Comparison of ENCODE assay signal across 8 cellular contexts in the genomic region with DNA sequence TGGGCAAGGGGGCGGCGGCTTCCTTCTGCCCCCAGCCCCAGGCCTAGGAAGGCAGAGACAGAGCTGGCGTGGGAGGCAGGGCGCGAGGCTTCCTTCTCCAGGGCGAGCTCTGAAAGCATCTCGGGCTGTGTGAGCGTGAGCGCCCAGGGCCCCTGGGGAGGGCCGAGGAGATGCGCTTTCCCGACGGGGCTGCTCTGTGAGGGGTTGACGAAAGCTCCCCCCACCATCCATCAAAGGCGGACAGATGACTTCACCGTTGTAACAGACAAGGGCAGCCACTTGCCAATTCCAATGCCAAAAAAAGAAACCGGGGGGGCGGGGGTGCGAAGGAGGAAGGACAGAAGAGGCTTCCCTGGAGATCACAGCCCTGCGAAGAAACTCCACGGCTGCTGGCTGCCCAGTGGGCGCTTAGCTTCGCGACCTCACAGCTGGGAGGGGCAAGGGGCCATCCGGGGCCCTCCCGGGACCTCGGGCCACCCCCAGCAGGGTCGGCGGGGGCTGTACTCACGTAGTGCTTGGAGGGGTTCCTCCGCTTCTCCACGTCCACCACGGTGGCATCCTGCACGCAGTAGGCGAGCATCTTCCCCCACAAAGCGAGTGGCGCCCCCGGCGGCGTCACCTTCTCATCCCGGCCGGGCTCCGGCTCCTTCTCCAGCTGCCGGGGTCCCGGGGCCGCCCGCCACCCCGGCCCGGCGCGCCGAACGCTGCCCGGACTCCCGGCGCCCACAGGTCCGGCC. TPM values are rescaled to one million over a fixed set of nuclear protein-coding genes. Genes with fewer than 3 reads are reported as not detected.
A peak's percentile ranks its signal among the peaks of the same experiment; 100 is the strongest.
DNase-seq lines count a peak whose midpoint lies in the region; ATAC-seq and TF ChIP-seq lines count a peak whose summit lies in the region.

No MANE protein-coding gene starts in this region.

- no peaks in the 10 kb centered on the region for H3K9me3 Mint-ChIP-seq in CD4-positive, alpha-beta T cell

- no peaks in the 10 kb centered on the region for H3K9me3 ChIP-seq in CD4-positive, alpha-beta T cell (ENCODE audit: control insufficient read depth, low read length)
- H3K9me3 ChIP-seq in iPS-18a (ENCODE audit: control insufficient read depth, low read depth, low read length) = no peaks in the 10 kb centered on the region

- H3K27ac Mint-ChIP-seq in CD4-positive, alpha-beta T cell = no peak overlapping the region

- H3K36me3 Mint-ChIP-seq in CD4-positive, alpha-beta T cell (ENCODE audit: low read depth) = no peaks in the 10 kb centered on the region

- peak in 3 of 10 experiments; percentile 4 to 9 (median 5) for DNase-seq in CD4-positive, alpha-beta T cell
- DNase-seq in NB4 (ENCODE audit: low read depth) (peak; percentile 74), astrocyte of the cerebellum (ENCODE audit: low read depth) (no peak), GM19240 (ENCODE audit: insufficient read length, low spot score) (no peak), NCI-H526 treated with DMSO at 0.1 percent for 48 hours (lab: John Stamatoyannopoulos, UW) (no peak), SW 1271 (lab: John Stamatoyannopoulos, UW) (no peak)

- H3K9ac ChIP-seq in iPS-18a (ENCODE audit: low read length) = no peak overlapping the region

- TF ChIP-seq POLR2A in NB4 (IDR thresholded peaks at IDR 0.05; ENCODE audit: extremely low read depth, insufficient read length) = no peak

- peak; percentile 32 for ATAC-seq in CD4-positive, alpha-beta T cell (ENCODE audit: poor library complexity)

- peak overlapping the region; percentile 89 for H3K4me3 Mint-ChIP-seq in CD4-positive, alpha-beta T cell

- no peak overlapping the region for H3K27ac ChIP-seq in CD4-positive, alpha-beta T cell (ENCODE audit: low read depth, low read length)
- H3K27ac ChIP-seq in iPS-18a (ENCODE audit: low read length) (no peak overlapping the region), skin epidermis (peak overlapping the region; percentile 24 to 90 (median 81))

- peaks cover 12% of the 10 kb centered on the region for H3K4me1 ChIP-seq in iPS-18a (ENCODE audit: control insufficient read depth, low read depth, low read length)

- in situ Hi-C loops in astrocyte of the cerebellum (cut with HindIII; ENCODE audit: low sequenced_read_pairs) = loop anchor here (10.0 to 25.0 kb wide), 2 partner anchors 140 to 243 kb away; no protein-coding TSS in a partner anchor

- intact Hi-C loops in CD4-positive, alpha-beta T cell (cut with DNase I, micrococcal nuclease) = no loop called here

- H3K4me3 ChIP-seq in NB4 (ENCODE audit: low read depth, low read length) (peak overlapping the region; percentile 50), astrocyte of the cerebellum (ENCODE audit: low read depth, low read length) (peak overlapping the region; percentile 61), iPS-18a (ENCODE audit: low read length) (peak overlapping the region; percentile 75), skin epidermis (peak overlapping the region; percentile 52 to 69 (median 60))

- no peaks in the 10 kb centered on the region for H3K36me3 ChIP-seq in iPS-18a (ENCODE audit: control insufficient read depth, low read depth, low read length)

- TF ChIP-seq CTCF in CD4-positive, alpha-beta T cell (IDR thresholded peaks at IDR 0.05) = no peak
- TF ChIP-seq CTCF in NB4 (IDR thresholded peaks at IDR 0.05; ENCODE audit: low read depth, low read length) = no peak
- TF ChIP-seq CTCF in astrocyte of the cerebellum (IDR thresholded peaks at IDR 0.05; ENCODE audit: low read depth, low read length, missing control alignments) = peak; percentile 40

- H3K27me3 Mint-ChIP-seq in CD4-positive, alpha-beta T cell = peaks cover 60% of the 10 kb centered on the region

- CTCF ChIA-PET in CD4-positive, alpha-beta T cell (lab: Charles Lee) = interaction anchor here (1.0 kb wide), 1 partner anchor 142 kb away, joined by 4 read pairs; no protein-coding TSS in a partner anchor

- POLR2A ChIA-PET in CD4-positive, alpha-beta T cell (lab: Charles Lee) = no interaction called here

- peaks cover 18% of the 10 kb centered on the region for H3K4me1 Mint-ChIP-seq in CD4-positive, alpha-beta T cell (ENCODE audit: low read depth)

- H3K27me3 ChIP-seq in CD4-positive, alpha-beta T cell (ENCODE audit: control insufficient read depth, insufficient read depth, low read length) = peaks cover 21% of the 10 kb centered on the region
- peaks cover 44% of the 10 kb centered on the region for H3K27me3 ChIP-seq in iPS-18a (ENCODE audit: control insufficient read depth, insufficient read depth, low read length)

RNA-seq across cellular contexts. Expression of a gene that starts 0.5 kb away (rescaled TPM):
- 1 to 10 TPM; 6.9 to 7.0 TPM for total RNA-seq in CD4-positive, alpha-beta T cell

Comparison
In these comparisons a context has a peak if more than half of its experiments do, and no peak if none do; other contexts are left out.
1. H3K27ac ChIP-seq: peak in skin epidermis (21 of 21); none in CD4-positive, alpha-beta T cell (single experiment) and iPS-18a (single experiment).
2. Peak in every context shown above with its lines, with median percentiles within 50 percentile points of each other: H3K4me3 ChIP-seq.